Comparison of ENCODE assay signal across 8 cellular contexts in the genomic region with DNA sequence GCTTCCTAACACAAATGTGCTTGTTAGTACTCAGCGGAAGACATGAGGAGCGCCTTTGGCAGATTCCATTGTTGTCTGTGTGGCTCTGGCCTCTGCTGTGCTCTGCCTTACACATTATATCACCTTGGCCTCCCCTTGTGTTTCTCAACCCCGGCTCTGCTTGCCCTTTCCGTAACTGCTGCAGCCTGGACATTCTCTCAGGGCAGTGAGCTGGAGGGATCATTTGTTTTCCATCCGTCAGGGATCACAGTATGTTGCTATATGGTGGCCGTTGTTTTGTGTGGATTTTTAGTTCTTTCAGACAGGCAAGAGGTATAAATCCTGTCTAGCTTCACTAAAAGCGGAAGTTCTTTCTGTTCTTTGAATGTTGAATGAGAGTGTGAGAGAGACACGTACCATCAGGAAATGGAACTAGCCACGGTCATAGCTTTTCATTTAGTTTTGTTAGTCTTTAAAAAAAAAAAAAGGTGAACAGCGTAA.
DNase-seq lines count a peak whose midpoint lies in the region; ATAC-seq and TF ChIP-seq lines count a peak whose summit lies in the region.

No MANE protein-coding gene starts in this region.

- peaks cover 16% of the 10 kb centered on the region for H3K9me3 Mint-ChIP-seq in activated CD8-positive, alpha-beta memory T cell treated with anti-CD3 and anti-CD28 coated beads, Interleukin-2, amount 10 ng/mL, durations not matched to agents 7 days and 5 days (ENCODE audit: low read depth)
- peaks cover 28% of the 10 kb centered on the region for H3K9me3 Mint-ChIP-seq in activated CD4-positive, alpha-beta memory T cell treated with anti-CD3 and anti-CD28 coated beads, Interleukin-2, amount 10 ng/mL, durations not matched to agents 7 days and 5 days
- peaks cover 5% of the 10 kb centered on the region for H3K9me3 Mint-ChIP-seq in stimulated activated memory B cell treated with anti-CD40 and anti-IgM and Interleukin-4, amounts not matched to agents 10 μg/mL and 1 μg/mL and 100 μg/mL, for 72 hours

- H3K36me3 ChIP-seq in gastroesophageal sphincter, result peaks cover 0 to 8% of the 10 kb centered on the region in 2 donors

- H3K27me3 ChIP-seq in gastroesophageal sphincter, result no peaks in the 10 kb centered on the region

- no peak overlapping the region for H3K27ac ChIP-seq in gastroesophageal sphincter

- H3K4me1 Mint-ChIP-seq in activated CD8-positive, alpha-beta memory T cell treated with anti-CD3 and anti-CD28 coated beads, Interleukin-2, amount 10 ng/mL, durations not matched to agents 7 days and 5 days, result peaks cover 56% of the 10 kb centered on the region
- H3K4me1 Mint-ChIP-seq in activated CD4-positive, alpha-beta memory T cell treated with anti-CD3 and anti-CD28 coated beads, Interleukin-2, amount 10 ng/mL, durations not matched to agents 7 days and 5 days, result peaks cover 54% of the 10 kb centered on the region
- H3K4me1 Mint-ChIP-seq in stimulated activated memory B cell treated with anti-CD40 and anti-IgM and Interleukin-4, amounts not matched to agents 10 μg/mL and 1 μg/mL and 100 μg/mL, for 72 hours, result peaks cover 52% of the 10 kb centered on the region

- TF ChIP-seq POLR2A in gastroesophageal sphincter (IDR thresholded peaks at IDR 0.05), result no peak

- H3K27me3 Mint-ChIP-seq in activated CD8-positive, alpha-beta memory T cell treated with anti-CD3 and anti-CD28 coated beads, Interleukin-2, amount 10 ng/mL, durations not matched to agents 7 days and 5 days, result no peaks in the 10 kb centered on the region
- no peaks in the 10 kb centered on the region for H3K27me3 Mint-ChIP-seq in activated CD4-positive, alpha-beta memory T cell treated with anti-CD3 and anti-CD28 coated beads, Interleukin-2, amount 10 ng/mL, durations not matched to agents 7 days and 5 days
- no peaks in the 10 kb centered on the region for H3K27me3 Mint-ChIP-seq in stimulated activated memory B cell treated with anti-CD40 and anti-IgM and Interleukin-4, amounts not matched to agents 10 μg/mL and 1 μg/mL and 100 μg/mL, for 72 hours

- WGBS in gastroesophageal sphincter (ENCODE audit: low coverage in 1 of 2), 2 donors, result 82 to 84% methylated on average over 6 to 10 of the region's 10 CpGs

- DNase-seq in activated CD8-positive, alpha-beta memory T cell treated with anti-CD3 and anti-CD28 coated beads, Interleukin-2, amount 10 ng/mL, durations not matched to agents 7 days and 5 days, result no peak
- no peak for DNase-seq in activated CD8-positive, alpha-beta memory T cell treated with anti-CD3 and anti-CD28 coated beads, Interleukin-2, amount 50 U/mL, for 4 hours
- no peak for DNase-seq in activated CD4-positive, alpha-beta memory T cell treated with anti-CD3 and anti-CD28 coated beads, Interleukin-2, amount 10 ng/mL, durations not matched to agents 7 days and 5 days
- no peak for DNase-seq in T-helper 9 cell
- no peak for DNase-seq in NCI-H2171 treated with DMSO at 0.1 percent for 48 hours (lab: John Stamatoyannopoulos, UW)

- peak overlapping the region; percentile 37 for H3K4me3 Mint-ChIP-seq in activated CD8-positive, alpha-beta memory T cell treated with anti-CD3 and anti-CD28 coated beads, Interleukin-2, amount 10 ng/mL, durations not matched to agents 7 days and 5 days
- peak overlapping the region; percentile 47 for H3K4me3 Mint-ChIP-seq in activated CD4-positive, alpha-beta memory T cell treated with anti-CD3 and anti-CD28 coated beads, Interleukin-2, amount 10 ng/mL, durations not matched to agents 7 days and 5 days
- peak overlapping the region; percentile 30 for H3K4me3 Mint-ChIP-seq in stimulated activated memory B cell treated with anti-CD40 and anti-IgM and Interleukin-4, amounts not matched to agents 10 μg/mL and 1 μg/mL and 100 μg/mL, for 72 hours

- peaks cover 0 to 15% (median 0%) of the 10 kb centered on the region in 3 donors for H3K9me3 ChIP-seq in gastroesophageal sphincter

- POLR2A ChIA-PET in activated CD4-positive, alpha-beta memory T cell treated with anti-CD3 and anti-CD28 coated beads, Interleukin-2, amount 10 ng/mL, durations not matched to agents 7 days and 5 days (lab: Charles Lee), result interaction anchor here (0.6 to 2.5 kb wide), 8 partner anchors 8 to 239 kb away, joined by 3 to 16 read pairs (median 6); a partner anchor contains a TSS

- H3K4me1 ChIP-seq in gastroesophageal sphincter, result peaks cover 0 to 12% (median 0%) of the 10 kb centered on the region in 3 donors

- CTCF ChIA-PET in activated CD8-positive, alpha-beta memory T cell treated with anti-CD3 and anti-CD28 coated beads, Interleukin-2, amount 10 ng/mL, durations not matched to agents 7 days and 5 days (lab: Charles Lee), result interaction anchor here (0.7 to 4.4 kb wide), 12 partner anchors 10 to 174 kb away, joined by 3 to 21 read pairs (median 5); no protein-coding TSS in a partner anchor
- CTCF ChIA-PET in activated CD4-positive, alpha-beta memory T cell treated with anti-CD3 and anti-CD28 coated beads, Interleukin-2, amount 10 ng/mL, durations not matched to agents 7 days and 5 days (lab: Charles Lee), result interaction anchor here (0.7 to 4.3 kb wide), 5 partner anchors 9 to 169 kb away, joined by 3 to 16 read pairs (median 6); no protein-coding TSS in a partner anchor

- ATAC-seq in activated CD8-positive, alpha-beta memory T cell treated with anti-CD3 and anti-CD28 coated beads, Interleukin-2, amount 10 ng/mL, durations not matched to agents 7 days and 5 days, result peak; percentile 61
- peak; percentile 92 for ATAC-seq in HG03066 (IDR thresholded peaks at IDR 0.05; ENCODE audit: low read depth, unreplicated experiment)
- peak; percentile 94 for ATAC-seq in stimulated activated memory B cell treated with anti-CD40 and anti-IgM and Interleukin-4, amounts not matched to agents 10 μg/mL and 1 μg/mL and 100 μg/mL, for 72 hours
- ATAC-seq in gastroesophageal sphincter, result no peak

- peak overlapping the region; percentile 90 for H3K27ac Mint-ChIP-seq in activated CD8-positive, alpha-beta memory T cell treated with anti-CD3 and anti-CD28 coated beads, Interleukin-2, amount 10 ng/mL, durations not matched to agents 7 days and 5 days
- H3K27ac Mint-ChIP-seq in activated CD4-positive, alpha-beta memory T cell treated with anti-CD3 and anti-CD28 coated beads, Interleukin-2, amount 10 ng/mL, durations not matched to agents 7 days and 5 days, result peak overlapping the region; percentile 82
- H3K27ac Mint-ChIP-seq in stimulated activated memory B cell treated with anti-CD40 and anti-IgM and Interleukin-4, amounts not matched to agents 10 μg/mL and 1 μg/mL and 100 μg/mL, for 72 hours, result peak overlapping the region; percentile 76

- H3K36me3 Mint-ChIP-seq in activated CD8-positive, alpha-beta memory T cell treated with anti-CD3 and anti-CD28 coated beads, Interleukin-2, amount 10 ng/mL, durations not matched to agents 7 days and 5 days, result peaks cover 61% of the 10 kb centered on the region
- peaks cover 59% of the 10 kb centered on the region for H3K36me3 Mint-ChIP-seq in activated CD4-positive, alpha-beta memory T cell treated with anti-CD3 and anti-CD28 coated beads, Interleukin-2, amount 10 ng/mL, durations not matched to agents 7 days and 5 days (ENCODE audit: low read depth)
- H3K36me3 Mint-ChIP-seq in stimulated activated memory B cell treated with anti-CD40 and anti-IgM and Interleukin-4, amounts not matched to agents 10 μg/mL and 1 μg/mL and 100 μg/mL, for 72 hours, result peaks cover 59% of the 10 kb centered on the region

- H3K4me3 ChIP-seq in gastroesophageal sphincter, result no peak overlapping the region

- TF ChIP-seq EP300 in gastroesophageal sphincter (IDR thresholded peaks at IDR 0.05), result no peak

- TF ChIP-seq CTCF in gastroesophageal sphincter (IDR thresholded peaks at IDR 0.05), result no peak
